25 cellular contexts compared by ENCODE assay signal in the genomic region with DNA sequence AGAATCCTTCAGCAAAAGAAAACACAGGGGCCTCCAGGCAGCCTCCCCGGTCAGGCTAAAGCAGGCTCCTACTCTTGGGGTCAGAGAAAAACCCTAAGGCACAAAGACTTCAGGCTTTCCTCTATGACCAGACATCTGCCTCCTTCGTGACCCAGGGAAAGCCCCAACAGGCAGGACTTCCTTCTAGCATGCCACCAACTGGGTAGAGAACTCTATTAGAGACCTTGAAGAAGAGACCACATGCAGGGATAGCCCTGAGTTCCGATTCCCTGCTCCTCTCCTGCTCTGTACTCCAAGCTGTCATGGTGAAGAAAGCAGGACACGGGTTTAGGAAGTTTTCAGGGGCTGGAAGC. TPM values are rescaled to one million over a fixed set of nuclear protein-coding genes. Genes with fewer than 3 reads are reported as not detected.
"Had no signal": no experiment of that assay in that cellular context is flagged by ENCODE, and none has a peak within 500 bp of the region (broad histone marks: within the 10 kb centered on the region; RNA-seq: fewer than 3 reads in every experiment).

No MANE protein-coding gene starts in this region.

- H3K4me3 ChIP-seq: ascending aorta, esophagus muscularis mucosa, gastroesophageal sphincter, heart right ventricle, testis, upper lobe of right lung had no signal

- H3K36me3 ChIP-seq: ascending aorta, esophagus muscularis mucosa, gastroesophageal sphincter, heart right ventricle, upper lobe of right lung had no signal

- H3K27me3 ChIP-seq: ascending aorta, testis had no signal

- H3K27ac ChIP-seq: ascending aorta, esophagus muscularis mucosa, gastroesophageal sphincter, heart right ventricle, testis, upper lobe of right lung had no signal

- FAIRE-seq: endothelial cell of umbilical vein had no signal

- DNase-seq: activated CD4-positive, alpha-beta T cell treated with anti-CD3 and anti-CD28 coated beads, Interleukin-2, amount 10 ng/mL, durations not matched to agents 7 days and 5 days; activated CD8-positive, alpha-beta T cell treated with anti-CD3 and anti-CD28 coated beads, Interleukin-2, amount 10 ng/mL, durations not matched to agents 7 days and 5 days; activated naive CD4-positive, alpha-beta T cell treated with anti-CD3 and anti-CD28 coated beads, Interleukin-2, amount 50 U/mL, for 16 hours; activated T-cell treated with anti-CD3 and anti-CD28 coated beads, Interleukin-2, amount 50 U/mL, for 4 hours; cerebellar nuclear complex; cortex of kidney; effector CD8-positive, alpha-beta T cell; heart right ventricle; immature natural killer cell; natural killer cell; occipital lobe; right cardiac atrium; T1000; testis had no signal

- H3K9me3 ChIP-seq: ascending aorta, esophagus muscularis mucosa, gastroesophageal sphincter, heart right ventricle, testis, upper lobe of right lung had no signal

- H3K4me1 ChIP-seq: ascending aorta, esophagus muscularis mucosa, gastroesophageal sphincter, heart right ventricle, testis, upper lobe of right lung had no signal

- ATAC-seq: activated CD4-positive, CD25-positive, alpha-beta regulatory T cell treated with anti-CD3 and anti-CD28 coated beads, Interleukin-2, amount 50 U/mL, for 24 hours; activated CD8-positive, alpha-beta T cell treated with anti-CD3 and anti-CD28 coated beads, Interleukin-2, amount 10 ng/mL, durations not matched to agents 7 days and 5 days; activated T-cell treated with anti-CD3 and anti-CD28 coated beads, Interleukin-2, amount 50 U/mL, for 4 hours; gastroesophageal sphincter; heart right ventricle; natural killer cell; right cardiac atrium; upper lobe of right lung had no signal

RNA-seq across cellular contexts. Expression of a gene that starts 1.3 kb away (rescaled TPM):
- total RNA-seq: activated CD8-positive, alpha-beta T cell treated with anti-CD3 and anti-CD28 coated beads, Interleukin-2, amount 10 ng/mL, durations not matched to agents 7 days and 5 days; activated T-cell treated with anti-CD3 and anti-CD28 coated beads, Interleukin-2, amount 50 U/mL, for 4 hours; ascending aorta; endothelial cell of umbilical vein; esophagus muscularis mucosa; heart right ventricle; natural killer cell; right cardiac atrium; skeletal muscle tissue; T-helper 1 cell treated with Interleukin-12 subunit alpha and Interleukin-12 subunit beta and Interleukin-4 antibody, amounts not matched to agents 30 ng/mL and 1 ng/mL, for 36 hours had no signal
- polyA plus RNA-seq: endothelial cell of umbilical vein, immature natural killer cell, right cardiac atrium had no signal

RNA-seq across cellular contexts. Expression of a gene that starts 49.3 kb away (rescaled TPM):
- total RNA-seq: activated CD4-positive, alpha-beta T cell treated with anti-CD3 and anti-CD28 coated beads, Interleukin-2, amount 10 ng/mL, durations not matched to agents 7 days and 5 days; activated CD8-positive, alpha-beta T cell treated with anti-CD3 and anti-CD28 coated beads, Interleukin-2, amount 10 ng/mL, durations not matched to agents 7 days and 5 days; activated T-cell treated with anti-CD3 and anti-CD28 coated beads, Interleukin-2, amount 50 U/mL, for 4 hours; ascending aorta; bronchial epithelial cell; endothelial cell of umbilical vein; heart right ventricle; lower leg skin; natural killer cell; right cardiac atrium; skeletal muscle tissue; T-helper 1 cell treated with Interleukin-12 subunit alpha and Interleukin-12 subunit beta and Interleukin-4 antibody, amounts not matched to agents 30 ng/mL and 1 ng/mL, for 36 hours; upper lobe of right lung had no signal
- polyA plus RNA-seq: endothelial cell of umbilical vein, heart right ventricle, immature natural killer cell, right cardiac atrium had no signal

RNA-seq across cellular contexts. Expression of a gene that starts 55.0 kb away (rescaled TPM):
- total RNA-seq: activated CD4-positive, alpha-beta T cell treated with anti-CD3 and anti-CD28 coated beads, Interleukin-2, amount 10 ng/mL, durations not matched to agents 7 days and 5 days; activated CD8-positive, alpha-beta T cell treated with anti-CD3 and anti-CD28 coated beads, Interleukin-2, amount 10 ng/mL, durations not matched to agents 7 days and 5 days; activated T-cell treated with anti-CD3 and anti-CD28 coated beads, Interleukin-2, amount 50 U/mL, for 4 hours; ascending aorta; bronchial epithelial cell; endothelial cell of umbilical vein; esophagus muscularis mucosa; gastroesophageal sphincter; heart right ventricle; lower leg skin; natural killer cell; occipital lobe; progenitor cell of endocrine pancreas; right cardiac atrium; skeletal muscle tissue; T-helper 1 cell treated with Interleukin-12 subunit alpha and Interleukin-12 subunit beta and Interleukin-4 antibody, amounts not matched to agents 30 ng/mL and 1 ng/mL, for 36 hours; upper lobe of right lung had no signal
- polyA plus RNA-seq: endothelial cell of umbilical vein, heart right ventricle, immature natural killer cell, right cardiac atrium had no signal
